ENCODE assay signal across 24 cellular contexts in genomic region chr5:139601429-139601828, GRCh38.
"Had no signal": no experiment of that assay in that cellular context is flagged by ENCODE, and none has a peak within 500 bp of the region (broad histone marks: within the 10 kb centered on the region; RNA-seq: fewer than 3 reads in every experiment).

No MANE protein-coding gene starts in this region.

- H3K27me3 ChIP-seq: brain microvascular endothelial cell, neutrophil, sigmoid colon, spleen, testis, vagina had no signal

- H3K27ac ChIP-seq: neutrophil, parathyroid adenoma, sigmoid colon, spleen, testis, vagina had no signal

- H3K4me1 ChIP-seq: parathyroid adenoma, testis had no signal

- H2AFZ ChIP-seq: parathyroid adenoma had no signal

- H3K9ac ChIP-seq: parathyroid adenoma had no signal

- H3K9me3 ChIP-seq: neutrophil, spleen, testis, vagina had no signal

- FAIRE-seq: colon, kidney had no signal

- DNase-seq: activated CD4-positive, alpha-beta T cell treated with anti-CD3 and anti-CD28 coated beads for 1 hour; activated CD4-positive, alpha-beta T cell treated with anti-CD3 and anti-CD28 coated beads, Interleukin-2, amount 50 U/mL, for 1 hour; activated CD8-positive, alpha-beta T cell treated with anti-CD3 and anti-CD28 coated beads, Interleukin-2, amount 10 ng/mL, durations not matched to agents 7 days and 5 days; aorta; central memory CD4-positive, alpha-beta T cell; effector memory CD4-positive, alpha-beta T cell; kidney; mammary epithelial cell; midbrain; sigmoid colon; spleen; stimulated activated CD4-positive, alpha-beta T cell treated with anti-CD3 and anti-CD28 coated beads, Interleukin-4, amount 100 ng/mL, for 1 hour; stimulated activated naive CD4-positive, alpha-beta T cell; T-helper 1 cell; T-helper 9 cell; testis had no signal

- H3K4me3 ChIP-seq: sigmoid colon, spleen, testis, vagina had no signal

- ATAC-seq: activated CD8-positive, alpha-beta T cell treated with anti-CD3 and anti-CD28 coated beads, Interleukin-2, amount 10 ng/mL, durations not matched to agents 7 days and 5 days; activated naive CD4-positive, alpha-beta T cell treated with anti-CD3 and anti-CD28 coated beads, Interleukin-2, amount 50 U/mL, for 72 hours; left lobe of liver; natural killer cell treated with Interleukin-12 subunit alpha and Interleukin-12 subunit beta and Interleukin-15 and Interleukin-18, amount 100 ng/mL, for 72 hours had no signal
